ENCODE assay signal across 18 cellular contexts in genomic region chrX:150012647-150013046, GRCh38.
A peak's percentile ranks its signal among the peaks of the same experiment; 100 is the strongest.
DNase-seq lines count a peak whose midpoint lies in the region; ATAC-seq and TF ChIP-seq lines count a peak whose summit lies in the region.
"Had no signal": no experiment of that assay in that cellular context is flagged by ENCODE, and none has a peak within 500 bp of the region (broad histone marks: within the 10 kb centered on the region; RNA-seq: fewer than 3 reads in every experiment).

No MANE protein-coding gene starts in this region.

- no peak overlapping the region for H3K14ac ChIP-seq in IMR-90 (replicated peaks; ENCODE audit: low read depth, low read length)

- no peak overlapping the region for H3K9ac ChIP-seq in IMR-90 (ENCODE audit: low read depth, low read length)
- H3K9ac ChIP-seq: KMS-11 had no signal

- no TSS peak for BruUV-seq in IMR-90 (replicated peaks; lab: Mats Ljungman, UMichigan)

- H4K91ac ChIP-seq in IMR-90 (ENCODE audit: insufficient read depth, low read depth, low read length), result no peak overlapping the region

- H2AFZ ChIP-seq in IMR-90 (replicated peaks; ENCODE audit: low read length, poor library complexity), result no peak overlapping the region

- no peak overlapping the region for H3K4me2 ChIP-seq in IMR-90 (ENCODE audit: low read depth, low read length)
- H3K4me2 ChIP-seq: KMS-11 had no signal

- H4K8ac ChIP-seq in IMR-90 (ENCODE audit: low read depth in 2 of 2, low read length in 2 of 2), result no peak overlapping the region

- no peak overlapping the region for H3K56ac ChIP-seq in IMR-90 (ENCODE audit: extremely low read depth, insufficient read depth, low read length)

- CTCF ChIA-PET in IMR-90 (lab: Yijun Ruan, JAX), result no interaction called here

- H3K18ac ChIP-seq in IMR-90 (ENCODE audit: low read depth, low read length), result peak overlapping the region; percentile 65; the same call in 1 of the 2 replicates

- H2BK5ac ChIP-seq in IMR-90 (ENCODE audit: low read depth, low read length, poor library complexity, severe bottlenecking), result no peak overlapping the region

- H4K5ac ChIP-seq in IMR-90 (ENCODE audit: low read depth, low read length), result no peak overlapping the region

- no peak for TF ChIP-seq RAD21 in IMR-90 (IDR thresholded peaks at IDR 0.05; ENCODE audit: low read length)

- no peak overlapping the region for H3K4ac ChIP-seq in IMR-90 (ENCODE audit: low read depth, low read length)

- H2BK15ac ChIP-seq in IMR-90 (ENCODE audit: low read depth, low read length), result no peak overlapping the region

- H3K4me3 ChIP-seq in IMR-90 (ENCODE audit: insufficient read depth, low read depth, low read length) (no peak overlapping the region), choroid plexus epithelial cell (ENCODE audit: low read depth, low read length) (no peak overlapping the region)
- H3K4me3 ChIP-seq: Peyer's patch, SJSA1 had no signal

- DNase-seq in AG20443 (ENCODE audit: low spot score), result peak; percentile 34
- peak; percentile 26 for DNase-seq in IMR-90
- peak; percentile 50 for DNase-seq in choroid plexus epithelial cell (ENCODE audit: low read depth)
- peak; percentile 36 for DNase-seq in iris pigment epithelial cell (ENCODE audit: low read depth)
- no peak for DNase-seq in cerebellum (ENCODE audit: low spot score)
- DNase-seq in erythroblast (lab: John Stamatoyannopoulos, UW), result no peak
- DNase-seq: CD4-positive, CD25-positive, alpha-beta regulatory T cell; H7; NCI-H1092 treated with DMSO at 0.1 percent for 48 hours; NCI-H146; NCI-H2029; NCI-H2227 treated with DMSO at 0.1 percent for 48 hours; NCI-H510A treated with DMSO at 0.1 percent for 48 hours; NCI-H82; Peyer's patch had no signal

- intact Hi-C loops in IMR-90 (cut with micrococcal nuclease), result no loop called here

- TF ChIP-seq CTCF in IMR-90 (conservative IDR thresholded peaks at IDR 0.05; ENCODE audit: low read depth, low read length) (no peak), choroid plexus epithelial cell (conservative IDR thresholded peaks at IDR 0.05; ENCODE audit: low read depth, low read length) (no peak)

- TF ChIP-seq POLR2A in IMR-90 (IDR thresholded peaks at IDR 0.05; ENCODE audit: low read depth, low read length) (no peak), erythroblast (IDR thresholded peaks at IDR 0.05; ENCODE audit: low read length) (no peak)

- H2BK20ac ChIP-seq in IMR-90 (ENCODE audit: low read depth, low read length), result no peak overlapping the region

- ATAC-seq in IMR-90 (ENCODE audit: low read depth) (peak; percentile 27; the same call in 1 of the 2 replicates), HG03159 (IDR thresholded peaks at IDR 0.05; ENCODE audit: unreplicated experiment) (no peak)

- no peaks in the 10 kb centered on the region; the same call in 1 of the 2 replicates for H3K4me1 ChIP-seq in IMR-90 (ENCODE audit: control insufficient read depth, insufficient read depth, low read length)
- H3K4me1 ChIP-seq: Peyer's patch had no signal

- H3K23ac ChIP-seq in IMR-90 (ENCODE audit: low read depth, low read length), result no peak overlapping the region

- H3K27me3 ChIP-seq in IMR-90 (ENCODE audit: control insufficient read depth, insufficient read depth, low read length), result no peaks in the 10 kb centered on the region
- H3K27me3 ChIP-seq: Peyer's patch, SJSA1 had no signal

- no peak overlapping the region for H3K27ac ChIP-seq in IMR-90 (ENCODE audit: insufficient read depth, low read length)
- H3K27ac ChIP-seq: KMS-11, Peyer's patch, SJSA1 had no signal

- H3K9me3 ChIP-seq in IMR-90 (ENCODE audit: control insufficient read depth, insufficient read depth, low read length), result no peaks in the 10 kb centered on the region
- H3K9me3 ChIP-seq: Peyer's patch, SJSA1 had no signal

- no peaks in the 10 kb centered on the region for H3K79me1 ChIP-seq in IMR-90 (ENCODE audit: low read depth in 1 of 2, low read length in 2 of 2)

- POLR2A ChIA-PET in IMR-90 (lab: Charles Lee; ENCODE audit: unreplicated experiment), result no interaction called here

- dilution Hi-C loops in IMR-90 (cut with HindIII; ENCODE audit: low sequenced_read_pairs, unreplicated experiment), result no loop called here

- in situ Hi-C loops in IMR-90 (cut with MboI; ENCODE audit: low sequenced_read_pairs), result no loop called here

- H3K36me3 ChIP-seq in IMR-90 (ENCODE audit: control insufficient read depth, insufficient read depth, low read length), result no peaks in the 10 kb centered on the region
- H3K36me3 ChIP-seq: Peyer's patch, SJSA1 had no signal

- no CpG with 5 or more reads among the region's 1 CpG for WGBS in IMR-90 (ENCODE audit: extremely low coverage in 2 of 2, insufficient read length in 1 of 2), 2 experiments

- H4K20me1 ChIP-seq in IMR-90 (ENCODE audit: insufficient read depth, low read length), result no peaks in the 10 kb centered on the region

- no peak overlapping the region for H2AK9ac ChIP-seq in IMR-90 (replicated peaks; ENCODE audit: low read depth, low read length, poor library complexity)

- H3K9me1 ChIP-seq in IMR-90 (ENCODE audit: insufficient read depth, low read length), result no peaks in the 10 kb centered on the region

- no peak overlapping the region for H2AK5ac ChIP-seq in IMR-90 (ENCODE audit: low read depth, low read length)

- H2BK120ac ChIP-seq in IMR-90 (ENCODE audit: low read depth, low read length), result no peak overlapping the region

TF ChIP-seq in IMR-90, 13 proteins besides CTCF, POLR2A, EP300 and RAD21:
- TF ChIP-seq CHD1 (IDR thresholded peaks at IDR 0.05; ENCODE audit: low read depth, low read length), result no peak
- no peak for TF ChIP-seq ELK1 (IDR thresholded peaks at IDR 0.05; ENCODE audit: borderline replicate concordance, low read depth, low read length)
- no peak for TF ChIP-seq NFE2L2 (IDR thresholded peaks at IDR 0.05; ENCODE audit: low read depth, low read length)
- TF ChIP-seq RCOR1 (IDR thresholded peaks at IDR 0.05; ENCODE audit: insufficient replicate concordance, low read length), result no peak
- no peak for TF ChIP-seq FOS (IDR thresholded peaks at IDR 0.05; ENCODE audit: low read depth, low read length)
- no peak for TF ChIP-seq MAFK (IDR thresholded peaks at IDR 0.05; ENCODE audit: low read depth, low read length)
- TF ChIP-seq SMC3 (IDR thresholded peaks at IDR 0.05; ENCODE audit: low read depth, low read length), result no peak
- TF ChIP-seq MXI1 (IDR thresholded peaks at IDR 0.05; ENCODE audit: borderline replicate concordance, low read depth, low read length), result no peak
- TF ChIP-seq MAZ (IDR thresholded peaks at IDR 0.05; ENCODE audit: borderline replicate concordance, low read depth, low read length), result no peak
- no peak for TF ChIP-seq CEBPB (IDR thresholded peaks at IDR 0.05; ENCODE audit: low read depth, low read length)
- no peak for TF ChIP-seq USF2 (IDR thresholded peaks at IDR 0.05; ENCODE audit: low read depth, low read length)
- TF ChIP-seq BHLHE40 (IDR thresholded peaks at IDR 0.05; ENCODE audit: low read depth, low read length), result no peak
- TF ChIP-seq RFX5 (IDR thresholded peaks at IDR 0.05; ENCODE audit: low read depth, low read length), result no peak

Comparison
In these comparisons a context has a peak if more than half of its experiments do, and no peak if none do; other contexts are left out.
1. DNase-seq: peak in AG20443 (single experiment), IMR-90 (single experiment), choroid plexus epithelial cell (single experiment) and iris pigment epithelial cell (single experiment); none in cerebellum (single experiment) and erythroblast (0 of 2).